In the genomic region with DNA sequence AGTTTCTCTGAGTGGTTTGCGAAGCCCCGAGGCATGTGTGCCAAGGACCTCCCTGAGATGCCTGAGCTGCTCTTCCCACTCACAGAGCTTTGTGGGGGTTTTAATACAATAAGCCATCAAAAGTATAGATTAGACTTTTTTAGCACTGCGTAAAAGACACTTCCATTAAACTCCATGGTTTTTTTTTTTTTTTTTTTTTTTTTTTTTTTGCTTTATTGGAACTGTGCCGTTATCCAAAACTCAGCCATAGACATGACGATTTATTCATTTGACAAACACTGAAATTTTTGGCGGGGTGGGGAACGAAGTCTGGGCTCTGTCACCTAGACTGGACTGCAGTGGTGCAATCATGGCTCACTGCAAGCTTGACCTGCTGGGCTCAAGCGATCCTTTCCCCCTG, we compare ENCODE assay signal across 23 cellular contexts. TPM values are rescaled to one million over a fixed set of nuclear protein-coding genes. Genes with fewer than 3 reads are reported as not detected.
A peak's percentile ranks its signal among the peaks of the same experiment; 100 is the strongest.
DNase-seq lines count a peak whose midpoint lies in the region; ATAC-seq, FAIRE-seq and TF ChIP-seq lines count a peak whose summit lies in the region.
"Had no signal": no experiment of that assay in that cellular context is flagged by ENCODE, and none has a peak within 500 bp of the region (broad histone marks: within the 10 kb centered on the region; RNA-seq: fewer than 3 reads in every experiment).

No MANE protein-coding gene starts in this region.

- peaks cover 11% of the 10 kb centered on the region for H3K4me1 ChIP-seq in HepG2 (ENCODE audit: insufficient read depth, low read length)
- H3K4me1 ChIP-seq in right lobe of liver, result no peaks in the 10 kb centered on the region
- peaks cover 2 to 5% of the 10 kb centered on the region in 2 experiments; a peak in 3 of 5 replicates for H3K4me1 ChIP-seq in K562 (replicated peaks in 1 of 2; ENCODE audit: control insufficient read depth in 2 of 2, insufficient read depth in 2 of 2, low read length in 2 of 2)
- H3K4me1 ChIP-seq in spleen, result no peaks in the 10 kb centered on the region
- H3K4me1 ChIP-seq: BE2C had no signal

- POLR2A ChIA-PET in HepG2 (lab: Yijun Ruan, JAX) (interaction anchor here (0.7 kb wide), 1 partner anchor 1054 kb away, joined by 4 read pairs; no protein-coding TSS in a partner anchor), K562 (lab: Yijun Ruan, JAX) (no interaction called here)

- no peak overlapping the region for H3K4me3 ChIP-seq in HepG2 (replicated peaks in 1 of 3; ENCODE audit: insufficient read depth in 1 of 3, low read depth in 2 of 3, low read length in 3 of 3)
- H3K4me3 ChIP-seq in right lobe of liver, result no peak overlapping the region
- no peak overlapping the region for H3K4me3 ChIP-seq in K562
- no peak overlapping the region for H3K4me3 ChIP-seq in spleen
- H3K4me3 ChIP-seq: A549, GM23248 had no signal

- H3K36me3 ChIP-seq in HepG2 (replicated peaks in 1 of 2; ENCODE audit: control insufficient read depth in 1 of 2, insufficient read depth in 2 of 2, low read length in 2 of 2) (no peaks in the 10 kb centered on the region), right lobe of liver (no peaks in the 10 kb centered on the region), K562 (ENCODE audit: control insufficient read depth, insufficient read depth, low read length) (no peaks in the 10 kb centered on the region), spleen (no peaks in the 10 kb centered on the region)
- H3K36me3 ChIP-seq: BE2C had no signal

- H3K9me1 ChIP-seq in K562 (ENCODE audit: control insufficient read depth, insufficient read depth, low read length), result no peaks in the 10 kb centered on the region

- TF ChIP-seq POLR2A in HepG2 (IDR thresholded peaks at IDR 0.05; ENCODE audit: insufficient read depth in 1 of 2, low read depth in 2 of 2, low read length in 2 of 2) (no peak), right lobe of liver (IDR thresholded peaks at IDR 0.05) (no peak), K562 (conservative IDR thresholded peaks at IDR 0.05) (no peak), spleen (IDR thresholded peaks at IDR 0.05) (no peak)

- H3K9me3 ChIP-seq in HepG2 (ENCODE audit: low read length) (no peaks in the 10 kb centered on the region), right lobe of liver (no peaks in the 10 kb centered on the region), K562 (replicated peaks; ENCODE audit: control insufficient read depth, insufficient read depth, low read depth, low read length) (no peaks in the 10 kb centered on the region), spleen (no peaks in the 10 kb centered on the region)
- H3K9me3 ChIP-seq: A549, BE2C had no signal

- TF ChIP-seq RAD21 in HepG2 (CRISPR knock-in tag; IDR thresholded peaks at IDR 0.05), result no peak
- TF ChIP-seq RAD21 in K562 (CRISPR knock-in tag; conservative IDR thresholded peaks at IDR 0.05 in 1 of 2, IDR thresholded peaks at IDR 0.05 in 1 of 2), result no peak

- TF ChIP-seq CTCF in HepG2 (CRISPR knock-in tag; IDR thresholded peaks at IDR 0.05) (no peak), right lobe of liver (IDR thresholded peaks at IDR 0.05) (no peak), K562 (IDR thresholded peaks at IDR 0.05 in 2 of 3, conservative IDR thresholded peaks at IDR 0.05 in 1 of 3; ENCODE audit: insufficient read depth in 2 of 3, low read depth in 1 of 3, low read length in 3 of 3) (no peak), spleen (IDR thresholded peaks at IDR 0.05 in 8 of 11, conservative IDR thresholded peaks at IDR 0.05 in 3 of 11) (no peak)

- no peaks in the 10 kb centered on the region for H4K20me1 ChIP-seq in HepG2 (ENCODE audit: insufficient read depth, low read length)
- H4K20me1 ChIP-seq in K562 (replicated peaks; ENCODE audit: control insufficient read depth, insufficient read depth, low read length), result no peaks in the 10 kb centered on the region

- H2AFZ ChIP-seq in HepG2 (ENCODE audit: low read length) (no peak overlapping the region), K562 (ENCODE audit: low read depth, low read length) (no peak overlapping the region)
- H2AFZ ChIP-seq: GM23248 had no signal

- H3K9ac ChIP-seq in HepG2 (ENCODE audit: insufficient read depth, low read depth, low read length) (no peak overlapping the region), K562 (ENCODE audit: insufficient read depth in 1 of 2, low read depth in 2 of 2, low read length in 2 of 2) (no peak overlapping the region)
- H3K9ac ChIP-seq: GM23248 had no signal

- in situ Hi-C loops in HepG2 (cut with HindIII; ENCODE audit: extremely low pct_ligation_motif_present, low pct_unique_long_range_greater_than_20kb), result loop anchor here (5.0 kb wide), 2 partner anchors 420 to 535 kb away; no protein-coding TSS in a partner anchor
- in situ Hi-C loops in K562 (cut with MboI), result loop anchor here (5.0 to 10.0 kb wide), 4 partner anchors 235 to 607 kb away; no protein-coding TSS in a partner anchor

- H3K27me3 ChIP-seq in HepG2 (ENCODE audit: control insufficient read depth in 1 of 2, insufficient read depth in 2 of 2, low read length in 2 of 2) (peaks cover 3 to 36% of the 10 kb centered on the region in 2 experiments), right lobe of liver (no peaks in the 10 kb centered on the region), K562 (ENCODE audit: control insufficient read depth in 2 of 2, insufficient read depth in 2 of 2, low read length in 2 of 2) (peaks cover 3 to 16% of the 10 kb centered on the region in 2 experiments; a peak in 3 of 5 replicates), spleen (replicated peaks in 1 of 7) (peaks cover 0 to 21% (median 0%) of the 10 kb centered on the region in 7 donors)
- H3K27me3 ChIP-seq: BE2C had no signal

- intact Hi-C loops in HepG2 (cut with micrococcal nuclease; ENCODE audit: unreplicated experiment) (loop anchor here (2.0 to 10.0 kb wide), 2 partner anchors 419 to 617 kb away; a partner anchor contains a TSS), right lobe of liver (cut with DNase I) (loop anchor here (10.0 kb wide), 2 partner anchors 527 to 617 kb away; a partner anchor contains a TSS), K562 (cut with micrococcal nuclease) (loop anchor here (2.0 to 10.0 kb wide), 2 partner anchors 53 to 533 kb away; no protein-coding TSS in a partner anchor), spleen (cut with DNase I; ENCODE audit: low total_unique reads) (loop anchor here (5.0 kb wide), 2 partner anchors 420 to 530 kb away; no protein-coding TSS in a partner anchor)

- FAIRE-seq in HepG2 (lab: Jason Lieb, UNC) (no peak), K562 (lab: Jason Lieb, UNC) (no peak)
- FAIRE-seq: A549, G401.6, GM12892, H1 had no signal

- 28% methylated on average over 8 of the region's 8 CpGs for WGBS in HepG2 (ENCODE audit: low lambda C conversion rate)
- 79% methylated on average over 7 of the region's 8 CpGs for WGBS in right lobe of liver (ENCODE audit: insufficient coverage, low coverage, low lambda C conversion rate, missing lambda C conversion rate)
- 20% methylated on average over 8 of the region's 8 CpGs for WGBS in K562 (ENCODE audit: insufficient coverage, low coverage, missing lambda C conversion rate)
- WGBS in spleen, 5 donors, result 85 to 93% (median 92%) methylated on average over 8 of the region's 8 CpGs

- ATAC-seq in HepG2 (no peak), right lobe of liver (no peak), K562 (no peak)
- ATAC-seq: A549 had no signal

- H3K4me2 ChIP-seq in HepG2 (ENCODE audit: low read depth, low read length), result no peak overlapping the region
- no peak overlapping the region for H3K4me2 ChIP-seq in K562 (ENCODE audit: insufficient read depth, low read length)
- H3K4me2 ChIP-seq: A549 had no signal

- no peak for TF ChIP-seq EP300 in HepG2 (IDR thresholded peaks at IDR 0.05; ENCODE audit: low read depth in 2 of 2, low read length in 2 of 2)
- no peak for TF ChIP-seq EP300 in HepG2 (CRISPR knock-in tag; IDR thresholded peaks at IDR 0.05; ENCODE audit: borderline replicate concordance)
- TF ChIP-seq EP300 in K562 (IDR thresholded peaks at IDR 0.05; ENCODE audit: low read length), result no peak

- H3K27ac ChIP-seq in HepG2 (ENCODE audit: extremely low read length, insufficient read depth, low read length) (no peak overlapping the region), right lobe of liver (no peak overlapping the region), K562 (ENCODE audit: extremely low read depth, low read depth, low read length) (no peak overlapping the region), spleen (no peak overlapping the region)
- H3K27ac ChIP-seq: A549, GM23248 had no signal

- DNase-seq in HepG2 (ENCODE audit: low spot score) (no peak), right lobe of liver (no peak), K562 (ENCODE audit: extremely low read depth in 1 of 4, low spot score in 3 of 4) (no peak), spleen (peak; percentile 34), NCI-H510A (lab: John Stamatoyannopoulos, UW) (no peak), NCI-H524 (lab: John Stamatoyannopoulos, UW) (no peak)
- DNase-seq: 8988T; ACHN; AML-193; BE2C; C1 segment of cervical spinal cord; Calu3; CD4-positive, alpha-beta memory T cell; COR-L47; DMS153; DND-41; GM23248; H7; HCEC 1CT had no signal

- H3K79me2 ChIP-seq in HepG2 (ENCODE audit: insufficient read depth, low read length) (no peaks in the 10 kb centered on the region), K562 (ENCODE audit: control insufficient read depth, insufficient read depth, low read length) (no peaks in the 10 kb centered on the region)

- BruUV-seq in HepG2 (replicated peaks; lab: Mats Ljungman, UMichigan) (no TSS peak), K562 (replicated peaks; lab: Mats Ljungman, UMichigan) (no TSS peak)

- CTCF ChIA-PET in HepG2 (lab: Yijun Ruan, JAX; ENCODE audit: low intra/inter-chr PET ratio, low total read pairs), result no interaction called here
- CTCF ChIA-PET in K562 (lab: Yijun Ruan, JAX; ENCODE audit: low intra/inter-chr PET ratio), result no interaction called here

RNA-seq across cellular contexts. Expression of a gene that starts 18.4 kb away (rescaled TPM):
- total RNA-seq in HepG2 (2016; rRNA removed; fragmentation: Illumina TruSeq; extraction: Trizol) (0.11 TPM in 1 of 2 replicates, not detected in the other), right lobe of liver (not detected), K562 (2014; rRNA removed) (not detected in 2 replicates), K562 (2014; rRNA removed; fragmentation: Illumina TruSeq; extraction: Trizol) (not detected in 2 replicates), K562 (2015; rRNA removed; fragmentation: Illumina TruSeq; extraction: Trizol) (not detected in 2 replicates), K562 (2021) (not detected in 2 replicates), spleen (under 1 TPM in 1 of 7 donors, not detected in 6; 0.93 TPM)
- not detected in 2 replicates for total RNA-seq in HepG2 (2016; cell fraction: cytosol; rRNA removed; fragmentation: Illumina TruSeq; extraction: Trizol; ENCODE audit: low read depth)
- total RNA-seq in HepG2 (2016; cell fraction: insoluble cytoplasmic fraction; rRNA removed; fragmentation: Illumina TruSeq; extraction: Trizol), result 0.15 TPM in 1 of 2 replicates, not detected in the other
- not detected in 2 replicates for total RNA-seq in HepG2 (2016; cell fraction: membrane; rRNA removed; fragmentation: Illumina TruSeq; extraction: Trizol)
- not detected in 2 replicates for total RNA-seq in HepG2 (2016; cell fraction: nucleus; rRNA removed; fragmentation: Illumina TruSeq; extraction: Trizol)
- polyA plus RNA-seq in HepG2 (2011; rRNA removed) (not detected in 2 replicates), K562 (2011; rRNA removed) (not detected in 2 replicates), K562 (2014; fragmentation: Illumina TruSeq; extraction: Trizol) (not detected in 2 replicates), K562 (2014; fragmentation: Nextera tagmentation; extraction: Ambion mirVana) (not detected), K562 (2014; rRNA removed) (not detected in 2 replicates), spleen (1 to 10 TPM in 1 of 3 donors, under 1 TPM in 2; 0.10 to 2.2 (median 0.76) TPM)
- polyA plus RNA-seq in HepG2 (2011; cell fraction: cytosol; rRNA removed), result 0.17 TPM in 1 of 2 replicates, not detected in the other
- polyA plus RNA-seq in HepG2 (2011; cell fraction: nucleus; rRNA removed), result not detected in 2 replicates
- 0.17 TPM in 1 of 2 replicates, not detected in the other for polyA plus RNA-seq in HepG2 (2012)
- not detected in 2 replicates for polyA plus RNA-seq in HepG2 (2016; cell fraction: cytosol; fragmentation: Illumina TruSeq; extraction: Trizol; ENCODE audit: low read depth)
- not detected in 2 replicates for polyA plus RNA-seq in HepG2 (2016; cell fraction: insoluble cytoplasmic fraction; fragmentation: Illumina TruSeq; extraction: Trizol; ENCODE audit: low read depth)
- not detected in 2 replicates for polyA plus RNA-seq in HepG2 (2016; cell fraction: membrane; fragmentation: Illumina TruSeq; extraction: Trizol; ENCODE audit: low read depth)
- not detected in 2 replicates for polyA plus RNA-seq in HepG2 (2016; cell fraction: nucleus; fragmentation: Illumina TruSeq; extraction: Trizol; ENCODE audit: insufficient read depth, low read depth)
- polyA minus RNA-seq in HepG2 (2011; rRNA and poly(A)+ RNA removed; ENCODE audit: low replicate concordance), result 0.14 TPM in 1 of 2 replicates, not detected in the other
- polyA minus RNA-seq in HepG2 (2011; cell fraction: cytosol; rRNA and poly(A)+ RNA removed), result not detected in 2 replicates
- not detected in 2 replicates for polyA minus RNA-seq in HepG2 (2011; cell fraction: nucleus; rRNA and poly(A)+ RNA removed)
- total RNA-seq in K562 (2011; cell fraction: chromatin; rRNA removed; ENCODE audit: low replicate concordance), result not detected in 2 replicates
- total RNA-seq in K562 (2011; cell fraction: nucleolus; rRNA removed), result not detected in 2 replicates
- total RNA-seq in K562 (2011; cell fraction: nucleoplasm; rRNA removed), result not detected in 2 replicates
- not detected in 2 replicates for polyA plus RNA-seq in K562 (2011; cell fraction: cytosol; rRNA removed)
- not detected in 2 replicates for polyA plus RNA-seq in K562 (2011; cell fraction: nucleus; rRNA removed)
- not detected in 2 replicates for polyA plus RNA-seq in K562 (2012)
- not detected in 2 replicates for polyA minus RNA-seq in K562 (2011; rRNA and poly(A)+ RNA removed)
- polyA minus RNA-seq in K562 (2011; cell fraction: cytosol; rRNA and poly(A)+ RNA removed), result not detected in 2 replicates
- polyA minus RNA-seq in K562 (2011; cell fraction: nucleus; rRNA and poly(A)+ RNA removed), result not detected in 2 replicates
- total RNA-seq: Calu3; CD4-positive, alpha-beta memory T cell; GM23248 had no signal
- polyA plus RNA-seq: A549; CD4-positive, alpha-beta memory T cell had no signal

RNA-seq across cellular contexts. Expression of a gene that starts 53.7 kb away (rescaled TPM):
- total RNA-seq in HepG2 (2016; rRNA removed; fragmentation: Illumina TruSeq; extraction: Trizol) (20.3 and 23.9 TPM in 2 replicates), right lobe of liver (10 to 100 TPM in 5 of 6 experiments, 1 to 10 TPM in 1; 8.1 to 22.3 (median 16.7) TPM), K562 (2014; rRNA removed) (15.1 and 16.8 TPM in 2 replicates), K562 (2014; rRNA removed; fragmentation: Illumina TruSeq; extraction: Trizol) (11.2 and 12.5 TPM in 2 replicates), K562 (2015; rRNA removed; fragmentation: Illumina TruSeq; extraction: Trizol) (10.8 and 11.6 TPM in 2 replicates), K562 (2021) (17.3 and 19.2 TPM in 2 replicates), spleen (10 to 100 TPM; 30.7 to 59.8 (median 40.3) TPM)
- 27.2 and 32.6 TPM in 2 replicates for total RNA-seq in HepG2 (2016; cell fraction: cytosol; rRNA removed; fragmentation: Illumina TruSeq; extraction: Trizol; ENCODE audit: low read depth)
- total RNA-seq in HepG2 (2016; cell fraction: insoluble cytoplasmic fraction; rRNA removed; fragmentation: Illumina TruSeq; extraction: Trizol), result 16.0 and 21.5 TPM in 2 replicates
- 10.1 and 13.9 TPM in 2 replicates for total RNA-seq in HepG2 (2016; cell fraction: membrane; rRNA removed; fragmentation: Illumina TruSeq; extraction: Trizol)
- total RNA-seq in HepG2 (2016; cell fraction: nucleus; rRNA removed; fragmentation: Illumina TruSeq; extraction: Trizol), result 38.8 and 40.6 TPM in 2 replicates
- polyA plus RNA-seq in HepG2 (2011; rRNA removed) (7.0 and 9.6 TPM in 2 replicates), K562 (2011; rRNA removed) (4.2 and 5.8 TPM in 2 replicates), K562 (2014; fragmentation: Illumina TruSeq; extraction: Trizol) (11.8 and 13.4 TPM in 2 replicates), K562 (2014; fragmentation: Nextera tagmentation; extraction: Ambion mirVana) (1 to 10 TPM; 1.5 to 1.9 TPM), K562 (2014; rRNA removed) (10.4 and 11.0 TPM in 2 replicates), spleen (10 to 100 TPM in 2 of 3 donors, 1 to 10 TPM in 1; 9.1 to 15.6 (median 11.7) TPM)
- polyA plus RNA-seq in HepG2 (2011; cell fraction: cytosol; rRNA removed), result 5.5 and 7.5 TPM in 2 replicates
- polyA plus RNA-seq in HepG2 (2011; cell fraction: nucleus; rRNA removed), result 45.1 and 57.6 TPM in 2 replicates
- polyA plus RNA-seq in HepG2 (2012), result 10.7 and 11.8 TPM in 2 replicates
- polyA plus RNA-seq in HepG2 (2016; cell fraction: cytosol; fragmentation: Illumina TruSeq; extraction: Trizol; ENCODE audit: low read depth), result 3.1 and 3.3 TPM in 2 replicates
- polyA plus RNA-seq in HepG2 (2016; cell fraction: insoluble cytoplasmic fraction; fragmentation: Illumina TruSeq; extraction: Trizol; ENCODE audit: low read depth), result 14.0 and 14.3 TPM in 2 replicates
- 4.9 and 5.5 TPM in 2 replicates for polyA plus RNA-seq in HepG2 (2016; cell fraction: membrane; fragmentation: Illumina TruSeq; extraction: Trizol; ENCODE audit: low read depth)
- 35.3 and 36.0 TPM in 2 replicates for polyA plus RNA-seq in HepG2 (2016; cell fraction: nucleus; fragmentation: Illumina TruSeq; extraction: Trizol; ENCODE audit: insufficient read depth, low read depth)
- polyA minus RNA-seq in HepG2 (2011; rRNA and poly(A)+ RNA removed; ENCODE audit: low replicate concordance), result 12.0 and 17.6 TPM in 2 replicates
- polyA minus RNA-seq in HepG2 (2011; cell fraction: cytosol; rRNA and poly(A)+ RNA removed), result 5.4 and 5.9 TPM in 2 replicates
- 53.8 and 56.6 TPM in 2 replicates for polyA minus RNA-seq in HepG2 (2011; cell fraction: nucleus; rRNA and poly(A)+ RNA removed)
- total RNA-seq in K562 (2011; cell fraction: chromatin; rRNA removed; ENCODE audit: low replicate concordance), result 50.9 and 73.3 TPM in 2 replicates
- total RNA-seq in K562 (2011; cell fraction: nucleolus; rRNA removed), result 20.0 and 25.8 TPM in 2 replicates
- 27.0 and 28.9 TPM in 2 replicates for total RNA-seq in K562 (2011; cell fraction: nucleoplasm; rRNA removed)
- 6.0 and 10.4 TPM in 2 replicates for polyA plus RNA-seq in K562 (2011; cell fraction: cytosol; rRNA removed)
- 25.1 and 33.5 TPM in 2 replicates for polyA plus RNA-seq in K562 (2011; cell fraction: nucleus; rRNA removed)
- 12.2 and 13.6 TPM in 2 replicates for polyA plus RNA-seq in K562 (2012)
- 7.0 and 8.4 TPM in 2 replicates for polyA minus RNA-seq in K562 (2011; rRNA and poly(A)+ RNA removed)
- 5.3 and 5.9 TPM in 2 replicates for polyA minus RNA-seq in K562 (2011; cell fraction: cytosol; rRNA and poly(A)+ RNA removed)
- polyA minus RNA-seq in K562 (2011; cell fraction: nucleus; rRNA and poly(A)+ RNA removed), result 15.8 and 20.1 TPM in 2 replicates
